31 cellular contexts compared by ENCODE assay signal in the genomic region with DNA sequence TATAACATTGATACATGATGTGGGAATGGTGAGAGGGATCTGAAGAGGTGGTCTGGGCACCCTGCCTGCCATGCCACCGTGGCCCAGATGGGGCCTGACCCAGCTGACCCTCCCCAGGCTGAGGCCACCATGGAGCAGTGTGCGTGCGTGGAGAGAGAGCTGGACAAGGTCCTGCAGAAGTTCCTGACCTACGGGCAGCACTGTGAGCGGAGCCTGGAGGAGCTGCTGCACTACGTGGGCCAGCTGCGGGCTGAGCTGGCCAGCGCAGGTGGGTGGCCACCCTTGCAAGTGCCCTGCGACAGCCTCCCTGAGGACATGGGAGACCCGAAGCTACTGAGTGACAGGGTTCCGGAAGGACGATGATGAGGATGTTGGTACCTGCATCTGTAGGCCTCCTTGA. TPM values are rescaled to one million over a fixed set of nuclear protein-coding genes. Genes with fewer than 3 reads are reported as not detected.
"Had no signal": no experiment of that assay in that cellular context is flagged by ENCODE, and none has a peak within 500 bp of the region (broad histone marks: within the 10 kb centered on the region; RNA-seq: fewer than 3 reads in every experiment).

No MANE protein-coding gene starts in this region.

- H3K36me3 Mint-ChIP-seq: activated naive CD8-positive, alpha-beta T cell treated with anti-CD3 and anti-CD28 coated beads, Interleukin-2, amount 10 ng/mL, durations not matched to agents 7 days and 5 days had no signal

- H3K27ac ChIP-seq: adrenal gland, Peyer's patch, RWPE1, SJSA1 had no signal

- H3K27ac Mint-ChIP-seq: activated B cell treated with CpG ODN at 0.5 μM for 24 hours; activated CD4-positive, alpha-beta memory T cell treated with anti-CD3 and anti-CD28 coated beads for 36 hours; activated CD4-positive, alpha-beta T cell treated with anti-CD3 and anti-CD28 coated beads, Interleukin-2, amount 10 ng/mL, durations not matched to agents 24 days and 14 days; activated naive CD8-positive, alpha-beta T cell treated with anti-CD3 and anti-CD28 coated beads, Interleukin-2, amount 10 ng/mL, durations not matched to agents 7 days and 5 days; activated T-cell treated with anti-CD3 and anti-CD28 coated beads, Interleukin-2, amount 50 U/mL, for 72 hours; activated T-helper 2 cell treated with anti-CD3 and anti-CD28 coated beads, Interferon-gamma antibody, Interleukin-2, Interleukin-4, amounts not matched to agents 10 μg/mL and 5 μg/mL and 100 μg/mL, durations not matched to agents 14 hours and 24 hours and 36 hours had no signal

- H3K9me3 ChIP-seq: adrenal gland, MG63, Peyer's patch, SJSA1 had no signal

- ATAC-seq: activated T-cell treated with anti-CD3 and anti-CD28 coated beads, Interleukin-2, amount 50 U/mL, for 72 hours; SK-N-SH treated with all-trans-retinoic acid at 6 μM for 48 hours had no signal

- H3K4me3 Mint-ChIP-seq: activated B cell treated with CpG ODN at 0.5 μM for 24 hours; activated CD4-positive, alpha-beta memory T cell treated with anti-CD3 and anti-CD28 coated beads for 36 hours; activated CD4-positive, alpha-beta T cell treated with anti-CD3 and anti-CD28 coated beads, Interleukin-2, amount 10 ng/mL, durations not matched to agents 24 days and 14 days; activated naive CD8-positive, alpha-beta T cell treated with anti-CD3 and anti-CD28 coated beads, Interleukin-2, amount 10 ng/mL, durations not matched to agents 7 days and 5 days; activated T-cell treated with anti-CD3 and anti-CD28 coated beads, Interleukin-2, amount 50 U/mL, for 72 hours had no signal

- H3K4me3 ChIP-seq: adrenal gland, MG63, Peyer's patch, SJSA1 had no signal

- H3K27me3 Mint-ChIP-seq: activated B cell treated with CpG ODN at 0.5 μM for 24 hours; activated CD4-positive, alpha-beta memory T cell treated with anti-CD3 and anti-CD28 coated beads for 36 hours; activated CD4-positive, alpha-beta T cell treated with anti-CD3 and anti-CD28 coated beads, Interleukin-2, amount 10 ng/mL, durations not matched to agents 24 days and 14 days; activated naive CD8-positive, alpha-beta T cell treated with anti-CD3 and anti-CD28 coated beads, Interleukin-2, amount 10 ng/mL, durations not matched to agents 7 days and 5 days had no signal

- H3K4me1 ChIP-seq: adrenal gland, Peyer's patch, SJSA1 had no signal

- H3K27me3 ChIP-seq: adrenal gland, MG63, Peyer's patch, SJSA1 had no signal

- H3K9me3 Mint-ChIP-seq: activated B cell treated with CpG ODN at 0.5 μM for 24 hours; activated CD4-positive, alpha-beta memory T cell treated with anti-CD3 and anti-CD28 coated beads for 36 hours; activated CD4-positive, alpha-beta T cell treated with anti-CD3 and anti-CD28 coated beads, Interleukin-2, amount 10 ng/mL, durations not matched to agents 24 days and 14 days; activated naive CD8-positive, alpha-beta T cell treated with anti-CD3 and anti-CD28 coated beads, Interleukin-2, amount 10 ng/mL, durations not matched to agents 7 days and 5 days; activated T-cell treated with anti-CD3 and anti-CD28 coated beads, Interleukin-2, amount 50 U/mL, for 72 hours; activated T-helper 2 cell treated with anti-CD3 and anti-CD28 coated beads, Interferon-gamma antibody, Interleukin-2, Interleukin-4, amounts not matched to agents 10 μg/mL and 5 μg/mL and 100 μg/mL, durations not matched to agents 14 hours and 24 hours and 36 hours had no signal

- DNase-seq: activated B cell treated with CpG ODN at 0.5 μM for 24 hours; activated CD4-positive, alpha-beta memory T cell treated with anti-CD3 and anti-CD28 coated beads for 36 hours; activated CD4-positive, alpha-beta T cell treated with anti-CD3 and anti-CD28 coated beads for 1 hour; activated CD4-positive, alpha-beta T cell treated with anti-CD3 and anti-CD28 coated beads, Interleukin-2, amount 10 ng/mL, durations not matched to agents 24 days and 14 days; activated CD8-positive, alpha-beta memory T cell treated with anti-CD3 and anti-CD28 coated beads for 24 hours; activated naive CD4-positive, alpha-beta T cell treated with anti-CD3 and anti-CD28 coated beads, Interleukin-2, amount 50 U/mL, for 16 hours; activated naive CD8-positive, alpha-beta T cell treated with anti-CD3 and anti-CD28 coated beads, Interleukin-2, amount 10 ng/mL, durations not matched to agents 7 days and 5 days; activated T-cell treated with anti-CD3 and anti-CD28 coated beads, Interleukin-2, amount 50 U/mL, for 72 hours; adrenal gland; anterior cingulate cortex; central memory CD4-positive, alpha-beta T cell; MG63; MV-4-11; NCI-H1092 treated with DMSO at 0.1 percent for 48 hours; NCI-H1417 treated with DMSO at 0.1 percent for 48 hours; NCI-H1694; NCI-H2029; NCI-H2107; NCI-H2171 treated with DMSO at 0.1 percent for 48 hours; NCI-H345; NCI-H510A; NCI-H526 treated with DMSO at 0.1 percent for 48 hours; NCI-H82; SHP77; SW 1271 had no signal

RNA-seq across cellular contexts. Expression of a gene that starts 49.2 kb away (rescaled TPM):
- total RNA-seq: activated B cell treated with CpG ODN at 0.5 μM for 24 hours; activated CD4-positive, alpha-beta memory T cell treated with anti-CD3 and anti-CD28 coated beads for 36 hours; activated CD4-positive, alpha-beta T cell treated with anti-CD3 and anti-CD28 coated beads, Interleukin-2, amount 10 ng/mL, durations not matched to agents 24 days and 14 days; activated naive CD8-positive, alpha-beta T cell treated with anti-CD3 and anti-CD28 coated beads, Interleukin-2, amount 10 ng/mL, durations not matched to agents 7 days and 5 days; activated T-cell treated with anti-CD3 and anti-CD28 coated beads, Interleukin-2, amount 50 U/mL, for 72 hours; activated T-helper 2 cell treated with anti-CD3 and anti-CD28 coated beads, Interferon-gamma antibody, Interleukin-2, Interleukin-4, amounts not matched to agents 10 μg/mL and 5 μg/mL and 100 μg/mL, durations not matched to agents 14 hours and 24 hours and 36 hours; adrenal gland; Peyer's patch; SJSA1; T-helper 1 cell treated with Interleukin-12 subunit alpha and Interleukin-12 subunit beta and Interleukin-4 antibody, amounts not matched to agents 30 ng/mL and 1 ng/mL, for 36 hours had no signal
- polyA plus RNA-seq: adrenal gland had no signal
